ENCODE assay signal across 12 cellular contexts in genomic region chr3:169387751-169388696, GRCh38.
DNase-seq lines count a peak whose midpoint lies in the region; ATAC-seq, FAIRE-seq and TF ChIP-seq lines count a peak whose summit lies in the region.
"Had no signal": no experiment of that assay in that cellular context is flagged by ENCODE, and none has a peak within 500 bp of the region (broad histone marks: within the 10 kb centered on the region; RNA-seq: fewer than 3 reads in every experiment).

No MANE protein-coding gene starts in this region.

- H3K56ac ChIP-seq in H9 (ENCODE audit: insufficient read length, low read depth, low read length) = no peak overlapping the region

- H3K4me1 Mint-ChIP-seq in H9 = peaks cover 6% of the 10 kb centered on the region in 2 experiments
- H3K4me1 Mint-ChIP-seq in activated naive CD8-positive, alpha-beta T cell treated with anti-CD3 and anti-CD28 coated beads, Interleukin-2, amount 50 U/mL, for 24 hours = no peaks in the 10 kb centered on the region
- H3K4me1 Mint-ChIP-seq: CD4-positive, CD25-positive, alpha-beta regulatory T cell had no signal

- H2BK12ac ChIP-seq in H9 (ENCODE audit: insufficient read length, low read depth, low read length) = no peak overlapping the region

- no peak for TF ChIP-seq RAD21 in HepG2 (CRISPR knock-in tag; IDR thresholded peaks at IDR 0.05)

- DNase-seq in H9 (peak; percentile 39), dermis microvascular lymphatic vessel endothelial cell (ENCODE audit: low read depth in 2 of 2) (peak; percentile 3 to 59), HepG2 (ENCODE audit: low spot score) (peak; percentile 20), stomach (peak; percentile 35), smooth muscle cell (lab: John Stamatoyannopoulos, UW; ENCODE audit: unreplicated experiment) (no peak), NCI-H2107 (lab: John Stamatoyannopoulos, UW) (no peak)
- no peak for DNase-seq in activated naive CD8-positive, alpha-beta T cell treated with anti-CD3 and anti-CD28 coated beads, Interleukin-2, amount 50 U/mL, for 24 hours
- DNase-seq: CD4-positive, CD25-positive, alpha-beta regulatory T cell had no signal

- H3K18ac ChIP-seq in H9 (ENCODE audit: insufficient read length, low read depth, low read length) = no peak overlapping the region

- in situ Hi-C loops in HepG2 (cut with HindIII; ENCODE audit: extremely low pct_ligation_motif_present, low pct_unique_long_range_greater_than_20kb) = no loop called here

- H3K4me2 ChIP-seq in H9 (ENCODE audit: insufficient read depth, insufficient read length, low read length) (no peak overlapping the region), HepG2 (ENCODE audit: low read depth, low read length) (peak overlapping the region; percentile 18; the same call in 1 of the 2 replicates), smooth muscle cell (no peak overlapping the region)

- ATAC-seq in HepG2 = peak; percentile 93
- ATAC-seq in GM18907 (IDR thresholded peaks at IDR 0.05; ENCODE audit: unreplicated experiment) = no peak
- ATAC-seq in activated naive CD8-positive, alpha-beta T cell treated with anti-CD3 and anti-CD28 coated beads, Interleukin-2, amount 50 U/mL, for 24 hours = no peak

- no peak overlapping the region for H2BK5ac ChIP-seq in H9 (ENCODE audit: insufficient read length, low read length)

- TF ChIP-seq EP300 in HepG2 (IDR thresholded peaks at IDR 0.05; ENCODE audit: low read depth in 2 of 2, low read length in 2 of 2) (no peak), HepG2 (CRISPR knock-in tag; IDR thresholded peaks at IDR 0.05; ENCODE audit: borderline replicate concordance) (no peak), stomach (IDR thresholded peaks at IDR 0.05) (no peak)

- no peak overlapping the region for H4K91ac ChIP-seq in H9 (ENCODE audit: insufficient read length, low read depth, low read length)

- no peak overlapping the region for H2AK5ac ChIP-seq in H9 (ENCODE audit: insufficient read length, low read length)

- H3K27ac ChIP-seq in H9 (ENCODE audit: insufficient read length, low read depth, low read length) (no peak overlapping the region), HepG2 (ENCODE audit: extremely low read length, insufficient read depth, low read length) (no peak overlapping the region), stomach (peak overlapping the region; percentile 63 to 90 (median 87)), smooth muscle cell (ENCODE audit: low read depth) (no peak overlapping the region)
- H3K27ac ChIP-seq: parathyroid adenoma had no signal

- no peak for FAIRE-seq in HepG2 (lab: Jason Lieb, UNC)
- FAIRE-seq: bronchial epithelial cell, GM12892 had no signal

- H3K4ac ChIP-seq in H9 (ENCODE audit: low read depth, low read length) = no peak overlapping the region

- H2BK15ac ChIP-seq in H9 (ENCODE audit: low read depth, low read length) = no peak overlapping the region

- H2BK120ac ChIP-seq in H9 (ENCODE audit: low read depth, low read length, poor library complexity, severe bottlenecking) = no peak overlapping the region

- POLR2A ChIA-PET in HepG2 (lab: Yijun Ruan, JAX) = no interaction called here

- H3K36me3 ChIP-seq in HepG2 (replicated peaks in 1 of 2; ENCODE audit: control insufficient read depth in 1 of 2, insufficient read depth in 2 of 2, low read length in 2 of 2) (no peaks in the 10 kb centered on the region), stomach (no peaks in the 10 kb centered on the region), smooth muscle cell (ENCODE audit: low read depth) (no peaks in the 10 kb centered on the region)

- CTCF ChIA-PET in HepG2 (lab: Yijun Ruan, JAX; ENCODE audit: low intra/inter-chr PET ratio, low total read pairs) = no interaction called here

- peak overlapping the region in 1 of 3 experiments; percentile 73; a peak in 1 of 7 replicates for H3K27ac Mint-ChIP-seq in H9
- H3K27ac Mint-ChIP-seq in activated naive CD8-positive, alpha-beta T cell treated with anti-CD3 and anti-CD28 coated beads, Interleukin-2, amount 50 U/mL, for 24 hours = no peak overlapping the region
- H3K27ac Mint-ChIP-seq: CD4-positive, CD25-positive, alpha-beta regulatory T cell had no signal

- WGBS in H9 (ENCODE audit: extremely low coverage, insufficient read length, low lambda C conversion rate) = no CpG with 5 or more reads among the region's 9 CpGs
- WGBS in HepG2 (ENCODE audit: low lambda C conversion rate) = 16% methylated on average over 7 of the region's 9 CpGs
- WGBS in stomach, 5 donors = 27 to 33% (median 31%) methylated on average over 9 of the region's 9 CpGs
- WGBS in smooth muscle cell (ENCODE audit: low lambda C conversion rate) = 60% methylated on average over 9 of the region's 9 CpGs

- H2BK20ac ChIP-seq in H9 (ENCODE audit: low read depth, low read length, poor library complexity, severe bottlenecking) = no peak overlapping the region

- no peaks in the 10 kb centered on the region for H4K20me1 ChIP-seq in H9 (ENCODE audit: control insufficient read depth, insufficient read depth, insufficient read length)
- H4K20me1 ChIP-seq in HepG2 (ENCODE audit: insufficient read depth, low read length) = no peaks in the 10 kb centered on the region
- H4K20me1 ChIP-seq in smooth muscle cell (ENCODE audit: low read depth) = no peaks in the 10 kb centered on the region

- H3K79me2 ChIP-seq in H9 (ENCODE audit: insufficient read depth, low read length) = no peaks in the 10 kb centered on the region
- no peaks in the 10 kb centered on the region for H3K79me2 ChIP-seq in HepG2 (ENCODE audit: insufficient read depth, low read length)
- H3K79me2 ChIP-seq in smooth muscle cell (ENCODE audit: low read depth) = no peaks in the 10 kb centered on the region
- H3K79me2 ChIP-seq: parathyroid adenoma had no signal

- H3K4me1 ChIP-seq in H9 (ENCODE audit: insufficient read depth, low read length) (no peaks in the 10 kb centered on the region), HepG2 (ENCODE audit: insufficient read depth, low read length) (peaks cover 26% of the 10 kb centered on the region), stomach (peaks cover 22 to 76% (median 45%) of the 10 kb centered on the region in 4 donors), smooth muscle cell (ENCODE audit: low read depth) (peaks cover 5% of the 10 kb centered on the region)
- H3K4me1 ChIP-seq: parathyroid adenoma had no signal

- H3K79me1 ChIP-seq in H9 (ENCODE audit: insufficient read depth, low read depth, low read length, poor library complexity, severe bottlenecking) = no peaks in the 10 kb centered on the region

- H3K9ac ChIP-seq in H9 (ENCODE audit: extremely low read depth, insufficient read length, low read length) (no peak overlapping the region), HepG2 (ENCODE audit: insufficient read depth, low read depth, low read length) (no peak overlapping the region), smooth muscle cell (ENCODE audit: low read depth) (no peak overlapping the region)
- H3K9ac ChIP-seq: parathyroid adenoma had no signal

- H3T11ph ChIP-seq in H9 (ENCODE audit: low read length) = no peak overlapping the region

- H2AFZ ChIP-seq in H9 (ENCODE audit: low read length) (no peak overlapping the region), HepG2 (ENCODE audit: low read length) (peak overlapping the region; percentile 17), smooth muscle cell (ENCODE audit: low read depth) (no peak overlapping the region)
- H2AFZ ChIP-seq: parathyroid adenoma had no signal

- peaks cover 19% of the 10 kb centered on the region for H3F3A ChIP-seq in smooth muscle cell (ENCODE audit: low read depth)

- no peak for TF ChIP-seq POLR2A in HepG2 (IDR thresholded peaks at IDR 0.05; ENCODE audit: insufficient read depth in 1 of 2, low read depth in 2 of 2, low read length in 2 of 2)
- TF ChIP-seq POLR2A in stomach (IDR thresholded peaks at IDR 0.05) = no peak

- intact Hi-C loops in HepG2 (cut with micrococcal nuclease; ENCODE audit: unreplicated experiment) (no loop called here), stomach (cut with DNase I; ENCODE audit: low total_unique reads) (no loop called here)

- H3K9me3 ChIP-seq in H9 (ENCODE audit: control insufficient read depth, low read depth, low read length) = no peaks in the 10 kb centered on the region
- H3K9me3 ChIP-seq in HepG2 (ENCODE audit: low read length) = no peaks in the 10 kb centered on the region
- no peaks in the 10 kb centered on the region for H3K9me3 ChIP-seq in stomach
- H3K9me3 ChIP-seq in smooth muscle cell (replicated peaks; ENCODE audit: low read depth) = no peaks in the 10 kb centered on the region

- TF ChIP-seq CTCF in H9 (conservative IDR thresholded peaks at IDR 0.05) (no peak), HepG2 (CRISPR knock-in tag; IDR thresholded peaks at IDR 0.05) (no peak), stomach (IDR thresholded peaks at IDR 0.05) (no peak), smooth muscle cell (IDR thresholded peaks at IDR 0.05; ENCODE audit: borderline replicate concordance, insufficient read depth, poor library complexity, severe bottlenecking) (no peak)

- no peak overlapping the region for H4K5ac ChIP-seq in H9 (ENCODE audit: insufficient read length, low read depth, low read length)

- H3K4me3 Mint-ChIP-seq in H9 = no peak overlapping the region
- no peak overlapping the region for H3K4me3 Mint-ChIP-seq in activated naive CD8-positive, alpha-beta T cell treated with anti-CD3 and anti-CD28 coated beads, Interleukin-2, amount 50 U/mL, for 24 hours
- H3K4me3 Mint-ChIP-seq: CD4-positive, CD25-positive, alpha-beta regulatory T cell had no signal

- H3K14ac ChIP-seq in H9 (ENCODE audit: insufficient read depth, low read length) = no peak overlapping the region

- BruUV-seq in HepG2 (replicated peaks; lab: Mats Ljungman, UMichigan) = no TSS peak

- H3K27me3 ChIP-seq in H9 (ENCODE audit: insufficient read depth, low read length) (no peaks in the 10 kb centered on the region), HepG2 (ENCODE audit: control insufficient read depth in 1 of 2, insufficient read depth in 2 of 2, low read length in 2 of 2) (no peaks in the 10 kb centered on the region), stomach (no peaks in the 10 kb centered on the region), smooth muscle cell (ENCODE audit: low read depth) (peaks cover 14% of the 10 kb centered on the region)

- H3K23me2 ChIP-seq in H9 (ENCODE audit: insufficient read length, low read depth, low read length, poor library complexity, severe bottlenecking) = no peaks in the 10 kb centered on the region

- H3K36me3 Mint-ChIP-seq in H9 (ENCODE audit: insufficient read depth in 1 of 3, low read depth in 3 of 3) = no peaks in the 10 kb centered on the region
- no peaks in the 10 kb centered on the region for H3K36me3 Mint-ChIP-seq in activated naive CD8-positive, alpha-beta T cell treated with anti-CD3 and anti-CD28 coated beads, Interleukin-2, amount 50 U/mL, for 24 hours (ENCODE audit: low read depth)
- H3K36me3 Mint-ChIP-seq: CD4-positive, CD25-positive, alpha-beta regulatory T cell had no signal

- H3K23ac ChIP-seq in H9 (ENCODE audit: insufficient read length, low read depth, low read length) = no peak overlapping the region

- no peaks in the 10 kb centered on the region for H3K27me3 Mint-ChIP-seq in H9 (ENCODE audit: low read depth)
- peaks cover 7% of the 10 kb centered on the region for H3K27me3 Mint-ChIP-seq in activated naive CD8-positive, alpha-beta T cell treated with anti-CD3 and anti-CD28 coated beads, Interleukin-2, amount 50 U/mL, for 24 hours

- no peak overlapping the region for H4K8ac ChIP-seq in H9 (replicated peaks; ENCODE audit: insufficient read length, low read depth, low read length)

- H3K4me3 ChIP-seq in HepG2 (replicated peaks in 1 of 3; ENCODE audit: insufficient read depth in 1 of 3, low read depth in 2 of 3, low read length in 3 of 3) (no peak overlapping the region), stomach (no peak overlapping the region), smooth muscle cell (no peak overlapping the region)

- no peaks in the 10 kb centered on the region for H3K9me3 Mint-ChIP-seq in H9
- H3K9me3 Mint-ChIP-seq in activated naive CD8-positive, alpha-beta T cell treated with anti-CD3 and anti-CD28 coated beads, Interleukin-2, amount 50 U/mL, for 24 hours = no peaks in the 10 kb centered on the region

Comparison
In these comparisons a context has a peak if more than half of its experiments do, and no peak if none do; other contexts are left out.
1. DNase-seq: peak in H9 (single experiment), dermis microvascular lymphatic vessel endothelial cell (2 of 2), HepG2 (single experiment) and stomach (single experiment); none in smooth muscle cell (single experiment), activated naive CD8-positive, alpha-beta T cell treated with anti-CD3 and anti-CD28 coated beads, Interleukin-2, amount 50 U/mL, for 24 hours (single experiment) and NCI-H2107 (single experiment).
2. H3K27ac ChIP-seq: peak in stomach (5 of 5); none in H9 (single experiment), HepG2 (single experiment) and smooth muscle cell (single experiment).